Comparison of ENCODE assay signal across 20 cellular contexts in the genomic region with DNA sequence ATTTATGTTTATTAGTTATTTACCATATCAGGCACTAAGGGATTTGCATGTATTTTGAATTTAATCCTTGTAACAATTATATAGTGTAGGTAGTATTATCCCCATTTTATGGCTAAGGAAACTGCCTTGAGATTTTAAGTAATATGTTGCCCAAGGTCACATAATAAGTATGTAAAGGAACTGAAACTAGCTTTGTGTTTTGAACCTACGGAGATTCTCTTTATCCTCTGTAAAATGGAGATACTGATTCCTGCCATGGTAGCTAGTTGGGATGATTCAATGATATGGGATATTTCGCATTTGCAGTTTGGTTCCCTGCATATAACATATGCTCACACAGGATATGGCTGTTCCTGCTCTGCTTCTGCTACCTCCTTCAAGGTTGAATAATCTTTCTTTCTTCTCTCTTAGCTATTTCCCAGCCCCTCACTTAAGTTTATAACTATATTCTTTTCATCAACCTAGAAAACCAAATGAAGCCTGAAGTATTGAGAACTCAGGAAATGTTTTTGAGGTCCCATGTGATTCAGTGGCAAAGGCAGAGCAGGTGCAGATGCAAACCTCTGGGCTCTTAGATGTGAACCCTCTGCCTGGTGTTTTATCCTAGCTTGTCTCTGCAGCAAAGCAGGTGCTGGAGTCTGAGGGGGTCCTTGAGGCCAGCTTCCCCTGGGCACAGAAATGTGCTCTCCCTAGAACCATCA.
DNase-seq lines count a peak whose midpoint lies in the region; ATAC-seq lines count a peak whose summit lies in the region.
"Had no signal": no experiment of that assay in that cellular context is flagged by ENCODE, and none has a peak within 500 bp of the region (broad histone marks: within the 10 kb centered on the region; RNA-seq: fewer than 3 reads in every experiment).

No MANE protein-coding gene starts in this region.

- ATAC-seq in GM18517 (IDR thresholded peaks at IDR 0.05; ENCODE audit: unreplicated experiment) (peak; percentile 27), GM19351 (IDR thresholded peaks at IDR 0.05; ENCODE audit: unreplicated experiment) (peak; percentile 26), HG03378 (IDR thresholded peaks at IDR 0.05; ENCODE audit: unreplicated experiment) (peak; percentile 26), left lobe of liver (no peak), T-cell (replicated peaks in 1 of 4) (no peak)
- ATAC-seq: activated T-helper 17 cell treated with anti-CD3 and anti-CD28 coated beads, Interleukin-2, amount 50 U/mL, for 72 hours; psoas muscle had no signal

- peak overlapping the region; percentile 43 for H3K27ac Mint-ChIP-seq in activated naive CD8-positive, alpha-beta T cell treated with anti-CD3 and anti-CD28 coated beads for 36 hours
- H3K27ac Mint-ChIP-seq in T-cell, result no peak overlapping the region
- H3K27ac Mint-ChIP-seq: activated naive CD8-positive, alpha-beta T cell treated with anti-CD3 and anti-CD28 coated beads, Interleukin-2, amount 10 ng/mL, durations not matched to agents 7 days and 5 days; activated T-helper 17 cell treated with anti-CD3 and anti-CD28 coated beads, Interleukin-2, amount 50 U/mL, for 72 hours; stimulated activated naive CD8-positive, alpha-beta T cell treated with anti-CD3 and anti-CD28 coated beads, Interleukin-15, Interleukin-2, amounts not matched to agents 100 ng/mL and 50 ng/mL, for 24 hours had no signal

- no peaks in the 10 kb centered on the region for H3K27me3 Mint-ChIP-seq in activated naive CD8-positive, alpha-beta T cell treated with anti-CD3 and anti-CD28 coated beads for 36 hours
- no peaks in the 10 kb centered on the region for H3K27me3 Mint-ChIP-seq in T-cell
- H3K27me3 Mint-ChIP-seq: activated naive CD8-positive, alpha-beta T cell treated with anti-CD3 and anti-CD28 coated beads, Interleukin-2, amount 10 ng/mL, durations not matched to agents 7 days and 5 days; stimulated activated naive CD8-positive, alpha-beta T cell treated with anti-CD3 and anti-CD28 coated beads, Interleukin-15, Interleukin-2, amounts not matched to agents 100 ng/mL and 50 ng/mL, for 24 hours had no signal

- CTCF ChIA-PET in T-cell (lab: Charles Lee), result no interaction called here

- POLR2A ChIA-PET in T-cell (lab: Charles Lee), result interaction anchor here in 1 of 2 donors (0.6 kb wide), 1 partner anchor 65 kb away, joined by 3 read pairs; no protein-coding TSS in a partner anchor

- H3K4me1 Mint-ChIP-seq in activated naive CD8-positive, alpha-beta T cell treated with anti-CD3 and anti-CD28 coated beads for 36 hours, result peaks cover 12% of the 10 kb centered on the region
- peaks cover 4 to 14% (median 6%) of the 10 kb centered on the region in 3 donors for H3K4me1 Mint-ChIP-seq in T-cell
- H3K4me1 Mint-ChIP-seq: activated T-helper 17 cell treated with anti-CD3 and anti-CD28 coated beads, Interleukin-2, amount 50 U/mL, for 72 hours had no signal

- H3K4me3 Mint-ChIP-seq in activated naive CD8-positive, alpha-beta T cell treated with anti-CD3 and anti-CD28 coated beads for 36 hours, result no peak overlapping the region
- no peak overlapping the region for H3K4me3 Mint-ChIP-seq in T-cell
- H3K4me3 Mint-ChIP-seq: activated naive CD8-positive, alpha-beta T cell treated with anti-CD3 and anti-CD28 coated beads, Interleukin-2, amount 10 ng/mL, durations not matched to agents 7 days and 5 days; activated T-helper 17 cell treated with anti-CD3 and anti-CD28 coated beads, Interleukin-2, amount 50 U/mL, for 72 hours; stimulated activated naive CD8-positive, alpha-beta T cell treated with anti-CD3 and anti-CD28 coated beads, Interleukin-15, Interleukin-2, amounts not matched to agents 100 ng/mL and 50 ng/mL, for 24 hours had no signal

- no peaks in the 10 kb centered on the region for H3K36me3 Mint-ChIP-seq in activated naive CD8-positive, alpha-beta T cell treated with anti-CD3 and anti-CD28 coated beads for 36 hours
- no peaks in the 10 kb centered on the region for H3K36me3 Mint-ChIP-seq in T-cell
- H3K36me3 Mint-ChIP-seq: activated naive CD8-positive, alpha-beta T cell treated with anti-CD3 and anti-CD28 coated beads, Interleukin-2, amount 10 ng/mL, durations not matched to agents 7 days and 5 days had no signal

- no peak for DNase-seq in activated naive CD8-positive, alpha-beta T cell treated with anti-CD3 and anti-CD28 coated beads for 36 hours
- DNase-seq in left lobe of liver (ENCODE audit: low spot score) (no peak), T-cell (no peak), NCI-H2029 (lab: John Stamatoyannopoulos, UW) (no peak)
- DNase-seq: activated CD8-positive, alpha-beta memory T cell treated with anti-CD3 and anti-CD28 coated beads for 24 hours; activated naive CD8-positive, alpha-beta T cell treated with anti-CD3 and anti-CD28 coated beads, Interleukin-2, amount 10 ng/mL, durations not matched to agents 7 days and 5 days; Caco-2; effector memory CD4-positive, alpha-beta T cell; NCI-H1436 treated with DMSO at 0.1 percent for 48 hours; NCI-H69; PC-9; psoas muscle; SIG-M5; stimulated activated CD4-positive, alpha-beta T cell treated with anti-CD3 and anti-CD28 coated beads, Interleukin-2, amount 100 ng/mL, for 24 hours; transverse colon had no signal

- peaks cover 4% of the 10 kb centered on the region for H3K9me3 Mint-ChIP-seq in activated naive CD8-positive, alpha-beta T cell treated with anti-CD3 and anti-CD28 coated beads for 36 hours
- H3K9me3 Mint-ChIP-seq in T-cell, result no peaks in the 10 kb centered on the region
- H3K9me3 Mint-ChIP-seq: activated T-helper 17 cell treated with anti-CD3 and anti-CD28 coated beads, Interleukin-2, amount 50 U/mL, for 72 hours; stimulated activated naive CD8-positive, alpha-beta T cell treated with anti-CD3 and anti-CD28 coated beads, Interleukin-15, Interleukin-2, amounts not matched to agents 100 ng/mL and 50 ng/mL, for 24 hours had no signal

Comparison
In these comparisons a context has a peak if more than half of its experiments do, and no peak if none do; other contexts are left out.
1. ATAC-seq: peak in GM18517 (single experiment), GM19351 (single experiment) and HG03378 (single experiment); none in left lobe of liver (single experiment) and T-cell (0 of 4).